Comparison of ENCODE assay signal across 8 cellular contexts in the genomic region with DNA sequence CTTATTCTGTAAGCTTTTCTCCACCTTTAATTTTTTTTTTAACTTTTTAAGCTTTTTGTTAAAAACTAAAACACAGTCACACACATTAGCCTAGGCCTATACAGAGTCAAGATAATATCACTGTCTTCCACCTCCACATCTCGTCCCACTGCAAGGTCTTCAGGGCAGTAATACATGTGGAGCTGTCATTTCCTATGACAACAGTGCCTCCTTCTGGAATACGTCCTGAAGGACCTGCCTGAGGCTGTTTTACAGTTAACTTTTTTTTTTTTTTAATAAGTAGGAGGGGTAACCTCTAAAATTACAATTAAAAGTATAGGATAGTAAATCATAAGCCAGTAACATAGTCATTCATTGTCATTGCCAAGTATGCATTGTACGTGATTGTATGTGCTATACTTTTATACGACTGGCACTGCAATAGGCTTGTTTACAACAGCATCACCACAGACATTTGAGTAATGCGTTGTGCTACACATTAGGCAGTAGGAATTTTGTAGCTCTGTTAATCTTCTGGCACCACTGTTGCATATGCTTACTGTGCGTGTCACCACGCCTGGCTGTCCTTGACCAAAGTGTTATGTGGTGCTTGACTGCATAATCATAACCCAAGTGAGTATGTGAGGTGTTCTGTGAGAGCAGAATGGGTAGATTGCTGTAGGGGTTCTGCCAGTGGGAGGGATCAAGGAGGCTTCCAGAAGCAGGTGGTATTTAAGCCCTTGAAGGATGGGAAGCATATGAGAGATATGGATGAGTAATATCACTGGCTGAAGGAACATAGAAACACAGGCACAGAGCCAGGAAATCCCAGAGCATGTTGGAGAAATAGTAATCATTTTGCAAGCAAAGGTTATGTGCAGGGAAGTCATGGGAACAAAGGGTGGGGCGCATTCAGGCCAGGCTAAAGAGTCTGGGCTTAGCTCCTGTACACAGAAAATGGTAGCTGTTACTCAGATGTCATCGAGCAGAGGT. TPM values are rescaled to one million over a fixed set of nuclear protein-coding genes. Genes with fewer than 3 reads are reported as not detected.
A peak's percentile ranks its signal among the peaks of the same experiment; 100 is the strongest.
DNase-seq lines count a peak whose midpoint lies in the region; ATAC-seq, FAIRE-seq and TF ChIP-seq lines count a peak whose summit lies in the region.

No MANE protein-coding gene starts in this region.

- H3K9ac ChIP-seq in H1 (replicated peaks in 1 of 4; ENCODE audit: extremely low read depth in 1 of 4, low read depth in 3 of 4, low read length in 3 of 4): no peak overlapping the region

- no peak overlapping the region for H4K5ac ChIP-seq in H1 (ENCODE audit: insufficient read length, low read depth, low read length)

- H3K27me3 ChIP-seq in H1 (replicated peaks in 1 of 4; ENCODE audit: control insufficient read depth in 3 of 4, extremely low read depth in 1 of 4, insufficient read depth in 3 of 4, low read length in 3 of 4): no peaks in the 10 kb centered on the region

- H2AK5ac ChIP-seq in H1 (ENCODE audit: low read depth, low read length): no peak overlapping the region

- H2BK5ac ChIP-seq in H1 (ENCODE audit: low read depth, low read length): no peak overlapping the region

- H3K4me3 Mint-ChIP-seq in activated naive CD4-positive, alpha-beta T cell treated with anti-CD3 and anti-CD28 coated beads for 36 hours: no peak overlapping the region

- H2BK20ac ChIP-seq in H1 (ENCODE audit: low read length): no peak overlapping the region

- CTCF ChIA-PET in activated naive CD4-positive, alpha-beta T cell treated with anti-CD3 and anti-CD28 coated beads for 36 hours (lab: Charles Lee): interaction anchor here (0.6 to 1.4 kb wide), 12 partner anchors 9 to 244 kb away, joined by 3 to 9 read pairs (median 4); no protein-coding TSS in a partner anchor
- CTCF ChIA-PET in H1 (lab: Charles Lee; ENCODE audit: partially characterized antibody): interaction anchor here (0.6 to 7.4 kb wide), 40 partner anchors 9 to 961 kb away, joined by 3 to 110 read pairs (median 6); partner anchors contain the start of gene FBXO22

- peaks cover 0 to 32% (median 18%) of the 10 kb centered on the region in 4 experiments; a peak in 6 of 8 replicates for H3K36me3 ChIP-seq in H1 (ENCODE audit: control insufficient read depth in 2 of 4, insufficient read depth in 4 of 4, low read length in 3 of 4)

- TF ChIP-seq EP300 in H1 (IDR thresholded peaks at IDR 0.05; ENCODE audit: borderline replicate concordance in 1 of 2, low read depth in 2 of 2, low read length in 2 of 2): no peak

- H3K79me2 ChIP-seq in H1 (ENCODE audit: control insufficient read depth in 1 of 2, insufficient read depth in 2 of 2, low read length in 2 of 2): peaks cover 7 to 46% of the 10 kb centered on the region in 2 experiments; a peak in 3 of 4 replicates

- no peak overlapping the region for H3K18ac ChIP-seq in H1 (ENCODE audit: extremely low read depth, low read length)

- no peak overlapping the region for H3K56ac ChIP-seq in H1 (replicated peaks; ENCODE audit: insufficient read length, low read depth, low read length)

- H3K27ac ChIP-seq in H1 (ENCODE audit: low read depth, low read length): no peak overlapping the region

- H2BK120ac ChIP-seq in H1 (replicated peaks; ENCODE audit: low read depth, low read length): no peak overlapping the region

- no peak overlapping the region for H3K4me3 ChIP-seq in H1 (ENCODE audit: extremely low read depth in 1 of 4, insufficient read depth in 2 of 4, low read depth in 3 of 4, low read length in 4 of 4)

- H3K4me1 Mint-ChIP-seq in activated naive CD4-positive, alpha-beta T cell treated with anti-CD3 and anti-CD28 coated beads for 36 hours (ENCODE audit: low read depth): peaks cover 20% of the 10 kb centered on the region

- intact Hi-C loops in activated naive CD4-positive, alpha-beta T cell treated with anti-CD3 and anti-CD28 coated beads for 36 hours (cut with micrococcal nuclease): loop anchor here (5.0 kb wide), 1 partner anchor 120 kb away; no protein-coding TSS in a partner anchor

- H4K8ac ChIP-seq in H1 (ENCODE audit: extremely low read depth, insufficient read depth, low read length): no peak overlapping the region

- peaks cover 30% of the 10 kb centered on the region for H3K36me3 Mint-ChIP-seq in activated naive CD4-positive, alpha-beta T cell treated with anti-CD3 and anti-CD28 coated beads for 36 hours (ENCODE audit: low read depth)

- no peaks in the 10 kb centered on the region for H3K27me3 Mint-ChIP-seq in activated naive CD4-positive, alpha-beta T cell treated with anti-CD3 and anti-CD28 coated beads for 36 hours (ENCODE audit: low read depth)

- H3K4me2 ChIP-seq in H1 (ENCODE audit: insufficient read depth in 1 of 2, low read depth in 2 of 2, low read length in 2 of 2): no peak overlapping the region

- H4K91ac ChIP-seq in H1 (replicated peaks; ENCODE audit: insufficient read length, low read length): no peak overlapping the region

- peaks cover 0 to 8% (median 1%) of the 10 kb centered on the region in 4 experiments; a peak in 1 of 7 replicates for H3K4me1 ChIP-seq in H1 (replicated peaks in 1 of 4; ENCODE audit: control insufficient read depth in 3 of 4, insufficient read depth in 4 of 4, low read length in 3 of 4)

- H3K4ac ChIP-seq in H1 (replicated peaks; ENCODE audit: insufficient read length, low read depth, low read length): no peak overlapping the region

- peak; percentile 25 for DNase-seq in activated naive CD4-positive, alpha-beta T cell treated with anti-CD3 and anti-CD28 coated beads for 36 hours
- DNase-seq in activated naive CD4-positive, alpha-beta T cell treated with Interleukin-2 at 50 U/mL for 16 hours: no peak
- DNase-seq in NCI-H82 (lab: John Stamatoyannopoulos, UW) (peak; percentile 81), H1 (ENCODE audit: low read depth in 1 of 2, low spot score in 2 of 2) (no peak), non-pigmented ciliary epithelial cell (ENCODE audit: low read depth) (peak; percentile 60), hepatic stellate cell (ENCODE audit: low spot score) (no peak)

- no peak overlapping the region for H3K23ac ChIP-seq in H1 (ENCODE audit: insufficient read length)

- H3K9me3 Mint-ChIP-seq in activated naive CD4-positive, alpha-beta T cell treated with anti-CD3 and anti-CD28 coated beads for 36 hours: no peaks in the 10 kb centered on the region

- ATAC-seq in HG03045 (IDR thresholded peaks at IDR 0.05; ENCODE audit: unreplicated experiment) (no peak), HG03565 (IDR thresholded peaks at IDR 0.05; ENCODE audit: unreplicated experiment) (no peak)

- no peak overlapping the region for H2BK12ac ChIP-seq in H1 (ENCODE audit: low read depth, low read length)

- H2AFZ ChIP-seq in H1 (ENCODE audit: low read length): no peak overlapping the region

- no peaks in the 10 kb centered on the region; the same call in 1 of the 2 replicates for H3K23me2 ChIP-seq in H1 (ENCODE audit: low read depth, low read length)

- no peak overlapping the region for H3K14ac ChIP-seq in H1 (ENCODE audit: insufficient read length)

- peaks cover 7 to 11% of the 10 kb centered on the region in 2 experiments for H4K20me1 ChIP-seq in H1 (replicated peaks in 1 of 2; ENCODE audit: control insufficient read depth in 1 of 2, insufficient read depth in 2 of 2, low read length in 2 of 2)

- no peak overlapping the region for H3K27ac Mint-ChIP-seq in activated naive CD4-positive, alpha-beta T cell treated with anti-CD3 and anti-CD28 coated beads for 36 hours

- peaks cover 2% of the 10 kb centered on the region; the same call in 1 of the 2 replicates for H3K79me1 ChIP-seq in H1 (ENCODE audit: low read depth, low read length)

- TF ChIP-seq CTCF in H1 (IDR thresholded peaks at IDR 0.05; ENCODE audit: control extremely low read depth in 1 of 3, insufficient read depth in 1 of 3, low read depth in 1 of 3, low read length in 3 of 3): peak in 2 of 3 experiments; percentile 56 to 60; a peak in 3 of 4 replicates

- WGBS in H1 (ENCODE audit: extremely low coverage in 1 of 2, insufficient coverage in 1 of 2, insufficient read length in 1 of 2, insufficient replicate concordance in 2 of 2, low coverage in 1 of 2, low lambda C conversion rate in 2 of 2, missing lambda C conversion rate in 1 of 2), 2 experiments: 85% methylated on average over 9 of the region's 9 CpGs; no CpG with 5 or more reads in 1 of the 2 experiments

- TF ChIP-seq POLR2A in H1 (IDR thresholded peaks at IDR 0.05; ENCODE audit: control extremely low read depth in 1 of 2, low read depth in 2 of 2, low read length in 2 of 2): no peak

- peak; percentile 80 to 84 for TF ChIP-seq RAD21 in H1 (IDR thresholded peaks at IDR 0.05 in 1 of 2, conservative IDR thresholded peaks at IDR 0.05 in 1 of 2; ENCODE audit: low read depth in 2 of 2, low read length in 2 of 2)

- FAIRE-seq in H1 (lab: Jason Lieb, UNC): no peak

- no peak overlapping the region for H2BK15ac ChIP-seq in H1 (ENCODE audit: low read length)

- POLR2A ChIA-PET in H1 (lab: Charles Lee; ENCODE audit: partially characterized antibody): interaction anchor here (0.6 to 1.3 kb wide), 9 partner anchors 10 to 469 kb away, joined by 3 to 4 read pairs (median 3); partner anchors contain the start of genes FBXO22 and UBE2Q2

- no peaks in the 10 kb centered on the region for H3K9me3 ChIP-seq in H1 (ENCODE audit: insufficient read depth in 2 of 2, low read depth in 1 of 2, low read length in 1 of 2)

TF ChIP-seq in H1, 55 proteins besides CTCF, POLR2A, EP300 and RAD21:
- TF ChIP-seq SIN3A (conservative IDR thresholded peaks at IDR 0.05 in 1 of 2, IDR thresholded peaks at IDR 0.05 in 1 of 2; ENCODE audit: low read depth in 1 of 2, low read length in 2 of 2) (0 out of 4 replicates have a peak, but pooled peaks of 1 of the 2 experiments have one; percentile 43), CHD1 (IDR thresholded peaks at IDR 0.05; ENCODE audit: low read depth, low read length) (no peak), NRF1 (IDR thresholded peaks at IDR 0.05; ENCODE audit: low read depth, low read length) (no peak)
- TF ChIP-seq, protein P1, sequence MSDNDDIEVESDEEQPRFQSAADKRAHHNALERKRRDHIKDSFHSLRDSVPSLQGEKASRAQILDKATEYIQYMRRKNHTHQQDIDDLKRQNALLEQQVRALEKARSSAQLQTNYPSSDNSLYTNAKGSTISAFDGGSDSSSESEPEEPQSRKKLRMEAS (IDR thresholded peaks at IDR 0.05): peak; percentile 37; the same call in 1 of the 2 replicates

RNA-seq across cellular contexts. Expression of gene FBXO22, which starts 18.3 kb away (rescaled TPM):
- total RNA-seq in activated naive CD4-positive, alpha-beta T cell treated with anti-CD3 and anti-CD28 coated beads for 36 hours: 10 to 100 TPM; 97.3 to 99.6 TPM
- total RNA-seq in H1 (2021; fragmentation: NEBNext Ultra II Directional; extraction: Animal tissue kit (Norgen Biotek cat#: 25700)): 66.8 and 67.3 TPM in 2 replicates
- 33.2 and 39.9 TPM in 2 replicates for polyA plus RNA-seq in H1 (2011; rRNA removed)
- 43.1 TPM for polyA plus RNA-seq in H1 (2011; cell fraction: cytosol; rRNA removed)
- polyA plus RNA-seq in H1 (2011; cell fraction: nucleus; rRNA removed): 61.0 TPM
- polyA plus RNA-seq in H1 (2012, experiment 1 of 2): 69.8 to 85.0 TPM (median 74.9 TPM) in 4 replicates
- polyA plus RNA-seq in H1 (2012, experiment 2 of 2): 18.4 TPM
- polyA plus RNA-seq in H1 (2013, experiment 1 of 2): 31.6 TPM
- polyA plus RNA-seq in H1 (2013, experiment 2 of 2): 34.3 TPM
- polyA minus RNA-seq in H1 (2011; rRNA and poly(A)+ RNA removed): 62.9 and 76.8 TPM in 2 replicates
- polyA minus RNA-seq in H1 (2011; cell fraction: cytosol; rRNA and poly(A)+ RNA removed): 63.5 TPM
- 70.9 TPM for polyA minus RNA-seq in H1 (2011; cell fraction: nucleus; rRNA and poly(A)+ RNA removed)

Comparison
In these comparisons a context has a peak if more than half of its experiments do, and no peak if none do; other contexts are left out.
1. DNase-seq: peak in activated naive CD4-positive, alpha-beta T cell treated with anti-CD3 and anti-CD28 coated beads for 36 hours (single experiment), NCI-H82 (single experiment) and non-pigmented ciliary epithelial cell (single experiment); none in activated naive CD4-positive, alpha-beta T cell treated with Interleukin-2 at 50 U/mL for 16 hours (single experiment), H1 (0 of 2) and hepatic stellate cell (single experiment).